In genomic region chr17:78774956-78775571, GRCh38 we compare ENCODE assay signal across 8 cellular contexts. TPM values are rescaled to one million over a fixed set of nuclear protein-coding genes. Genes with fewer than 3 reads are reported as not detected.
A peak's percentile ranks its signal among the peaks of the same experiment; 100 is the strongest.
DNase-seq lines count a peak whose midpoint lies in the region; ATAC-seq and TF ChIP-seq lines count a peak whose summit lies in the region.

No MANE protein-coding gene starts in this region.

- CTCF ChIA-PET in activated CD8-positive, alpha-beta T cell treated with anti-CD3 and anti-CD28 coated beads, Interleukin-2, amount 10 ng/mL, durations not matched to agents 7 days and 5 days (lab: Charles Lee), result interaction anchor here (0.6 to 2.7 kb wide), 6 partner anchors 9 to 37 kb away, joined by 3 to 7 read pairs (median 6); no protein-coding TSS in a partner anchor

- H3K36me3 ChIP-seq in DND-41 (ENCODE audit: insufficient read depth, low read length) (no peaks in the 10 kb centered on the region), left ventricle myocardium inferior (no peaks in the 10 kb centered on the region)

- peak overlapping the region; percentile 63 for H2AFZ ChIP-seq in DND-41 (ENCODE audit: low read depth, low read length)

- H3K4me1 Mint-ChIP-seq in activated CD8-positive, alpha-beta T cell treated with anti-CD3 and anti-CD28 coated beads, Interleukin-2, amount 10 ng/mL, durations not matched to agents 7 days and 5 days (ENCODE audit: low read depth), result peaks cover 69% of the 10 kb centered on the region

- H3K9ac ChIP-seq in DND-41 (ENCODE audit: low read depth, low read length), result peak overlapping the region; percentile 50

- H3K9me3 Mint-ChIP-seq in activated CD8-positive, alpha-beta T cell treated with anti-CD3 and anti-CD28 coated beads, Interleukin-2, amount 10 ng/mL, durations not matched to agents 7 days and 5 days (ENCODE audit: insufficient read depth), result no peaks in the 10 kb centered on the region

- H3K9me3 ChIP-seq in DND-41 (ENCODE audit: insufficient read depth, low read length, severe bottlenecking) (no peaks in the 10 kb centered on the region), left ventricle myocardium inferior (replicated peaks) (no peaks in the 10 kb centered on the region)

- H3K4me1 ChIP-seq in DND-41 (ENCODE audit: insufficient read depth, low read length) (peaks cover 38% of the 10 kb centered on the region), left ventricle myocardium inferior (peaks cover 50% of the 10 kb centered on the region)

- intact Hi-C loops in left ventricle myocardium inferior (cut with micrococcal nuclease), result no loop called here

- DNase-seq in DND-41, result peak; percentile 78
- DNase-seq in activated CD8-positive, alpha-beta T cell treated with anti-CD3 and anti-CD28 coated beads, Interleukin-2, amount 10 ng/mL, durations not matched to agents 7 days and 5 days, result peak; percentile 84
- no peak for DNase-seq in left ventricle myocardium inferior
- peak; percentile 58 to 82 for DNase-seq in stimulated activated CD8-positive, alpha-beta memory T cell treated with anti-CD3 and anti-CD28 coated beads, Interleukin-7, amount 100 ng/mL, for 48 hours (ENCODE audit: extremely low read depth in 1 of 2, low read depth in 1 of 2)
- no peak for DNase-seq in RKO (ENCODE audit: low spot score)
- no peak for DNase-seq in DMS79 treated with DMSO at 0.1 percent for 48 hours (lab: John Stamatoyannopoulos, UW)
- no peak for DNase-seq in GOT3 (lab: John Stamatoyannopoulos, UW)

- no peaks in the 10 kb centered on the region; the same call in 1 of the 2 replicates for H4K20me1 ChIP-seq in DND-41 (ENCODE audit: insufficient read depth, low read length)

- POLR2A ChIA-PET in activated CD8-positive, alpha-beta T cell treated with anti-CD3 and anti-CD28 coated beads, Interleukin-2, amount 10 ng/mL, durations not matched to agents 7 days and 5 days (lab: Charles Lee), result interaction anchor here (0.6 to 2.2 kb wide), 12 partner anchors 9 to 40 kb away, joined by 3 to 22 read pairs (median 4); no protein-coding TSS in a partner anchor

- H3K79me2 ChIP-seq in DND-41 (ENCODE audit: insufficient read depth, low read length), result peaks cover 62% of the 10 kb centered on the region

- peak overlapping the region; percentile 83 for H3K4me2 ChIP-seq in DND-41 (ENCODE audit: insufficient read depth, low read length)

- H3K27ac Mint-ChIP-seq in activated CD8-positive, alpha-beta T cell treated with anti-CD3 and anti-CD28 coated beads, Interleukin-2, amount 10 ng/mL, durations not matched to agents 7 days and 5 days, result peak overlapping the region; percentile 96

- H3K27me3 ChIP-seq in DND-41 (ENCODE audit: insufficient read depth, low read length, poor library complexity) (no peaks in the 10 kb centered on the region), left ventricle myocardium inferior (ENCODE audit: low read depth) (no peaks in the 10 kb centered on the region)

- H3K36me3 Mint-ChIP-seq in activated CD8-positive, alpha-beta T cell treated with anti-CD3 and anti-CD28 coated beads, Interleukin-2, amount 10 ng/mL, durations not matched to agents 7 days and 5 days (ENCODE audit: low read depth), result peaks cover 45% of the 10 kb centered on the region

- H3K27ac ChIP-seq in DND-41 (ENCODE audit: low read length) (peak overlapping the region; percentile 78), left ventricle myocardium inferior (replicated peaks) (peak overlapping the region; percentile 50)

- TF ChIP-seq CTCF in DND-41 (IDR thresholded peaks at IDR 0.05; ENCODE audit: borderline replicate concordance, extremely low read depth, low read length, poor library complexity, severe bottlenecking), result no peak
- TF ChIP-seq CTCF in left ventricle myocardium inferior (IDR thresholded peaks at IDR 0.05; ENCODE audit: borderline replicate concordance), result no peak

- peak overlapping the region; percentile 85 for H3K4me3 Mint-ChIP-seq in activated CD8-positive, alpha-beta T cell treated with anti-CD3 and anti-CD28 coated beads, Interleukin-2, amount 10 ng/mL, durations not matched to agents 7 days and 5 days

- peak overlapping the region; percentile 12 to 57; a peak in 3 of 4 replicates for H3K4me3 ChIP-seq in DND-41 (ENCODE audit: low read depth in 1 of 2, low read length in 2 of 2)
- H3K4me3 ChIP-seq in left ventricle myocardium inferior, result peak overlapping the region; percentile 15

- peak; percentile 93 for ATAC-seq in DND-41 (ENCODE audit: insufficient read depth, low read depth)
- peak; percentile 30 for ATAC-seq in HG03097 (IDR thresholded peaks at IDR 0.05; ENCODE audit: low FRiP score, unreplicated experiment)
- peak; percentile 72 for ATAC-seq in activated CD8-positive, alpha-beta T cell treated with anti-CD3 and anti-CD28 coated beads, Interleukin-2, amount 10 ng/mL, durations not matched to agents 7 days and 5 days

- H3K27me3 Mint-ChIP-seq in activated CD8-positive, alpha-beta T cell treated with anti-CD3 and anti-CD28 coated beads, Interleukin-2, amount 10 ng/mL, durations not matched to agents 7 days and 5 days (ENCODE audit: low read depth), result no peaks in the 10 kb centered on the region

RNA-seq across cellular contexts. Expression of gene CYTH1, which starts 7.0 kb away (rescaled TPM):
- 100 to 1,000 TPM; 137 to 138 TPM for total RNA-seq in activated CD8-positive, alpha-beta T cell treated with anti-CD3 and anti-CD28 coated beads, Interleukin-2, amount 10 ng/mL, durations not matched to agents 7 days and 5 days
- 28.9 TPM for total RNA-seq in left ventricle myocardium inferior

Comparison
In these comparisons a context has a peak if more than half of its experiments do, and no peak if none do; other contexts are left out.
1. ATAC-seq: peak in every context shown above with its lines; median percentile 93 in DND-41; 72 in activated CD8-positive, alpha-beta T cell treated with anti-CD3 and anti-CD28 coated beads, Interleukin-2, amount 10 ng/mL, durations not matched to agents 7 days and 5 days; 30 in HG03097.
2. DNase-seq: peak in DND-41 (single experiment), activated CD8-positive, alpha-beta T cell treated with anti-CD3 and anti-CD28 coated beads, Interleukin-2, amount 10 ng/mL, durations not matched to agents 7 days and 5 days (single experiment) and stimulated activated CD8-positive, alpha-beta memory T cell treated with anti-CD3 and anti-CD28 coated beads, Interleukin-7, amount 100 ng/mL, for 48 hours (2 of 2); none in left ventricle myocardium inferior (single experiment), RKO (single experiment), DMS79 treated with DMSO at 0.1 percent for 48 hours (single experiment) and GOT3 (single experiment).